In genomic region chr16:10655415-10655977, GRCh38 we compare ENCODE assay signal across 16 cellular contexts. TPM values are rescaled to one million over a fixed set of nuclear protein-coding genes. Genes with fewer than 3 reads are reported as not detected.
DNase-seq lines count a peak whose midpoint lies in the region; ATAC-seq, FAIRE-seq and TF ChIP-seq lines count a peak whose summit lies in the region.
"Had no signal": no experiment of that assay in that cellular context is flagged by ENCODE, and none has a peak within 500 bp of the region (broad histone marks: within the 10 kb centered on the region; RNA-seq: fewer than 3 reads in every experiment).

No MANE protein-coding gene starts in this region.

- H3K27me3 ChIP-seq in HepG2 (ENCODE audit: control insufficient read depth in 1 of 2, insufficient read depth in 2 of 2, low read length in 2 of 2) (no peaks in the 10 kb centered on the region), right lobe of liver (no peaks in the 10 kb centered on the region), GM12878 (replicated peaks in 1 of 2; ENCODE audit: control insufficient read depth in 2 of 2, insufficient read depth in 2 of 2, low read length in 1 of 2) (0 out of 4 replicates have a peak, but pooled peaks cover 0 to 3% of the 10 kb centered on the region in 2 experiments)

- DNase-seq in HepG2 (ENCODE audit: low spot score) (no peak), right lobe of liver (no peak), MV-4-11 (lab: John Stamatoyannopoulos, UW) (peak; percentile 65), GM12878 (ENCODE audit: low read depth, low spot score) (no peak), SHP77 treated with DMSO at 0.1 percent for 48 hours (lab: John Stamatoyannopoulos, UW) (no peak), GM19240 (ENCODE audit: insufficient read length, low spot score) (no peak), OCI-M1 (lab: John Stamatoyannopoulos, UW) (no peak)
- DNase-seq: C1 segment of cervical spinal cord; CD4-positive, alpha-beta memory T cell; DMS79; GM23248 had no signal

- H3K4me3 ChIP-seq in HepG2 (replicated peaks in 1 of 3; ENCODE audit: insufficient read depth in 1 of 3, low read depth in 2 of 3, low read length in 3 of 3) (no peak overlapping the region; a peak in 1 of 6 replicates), right lobe of liver (no peak overlapping the region), GM12878 (no peak overlapping the region)
- H3K4me3 ChIP-seq: GM23248, HAP-1 had no signal

- no peak for FAIRE-seq in HepG2 (lab: Jason Lieb, UNC)
- FAIRE-seq in GM12878 (lab: Jason Lieb, UNC): no peak
- FAIRE-seq: A204.1, G401.6 had no signal

- H3K9me3 ChIP-seq in HepG2 (ENCODE audit: low read length) (no peaks in the 10 kb centered on the region), right lobe of liver (no peaks in the 10 kb centered on the region), GM12878 (replicated peaks; ENCODE audit: control insufficient read depth, insufficient read depth, low read length) (no peaks in the 10 kb centered on the region)
- H3K9me3 ChIP-seq: HAP-1 had no signal

- SMC1A ChIA-PET in GM12878 (lab: Charles Lee; ENCODE audit: uncharacterized antibody, unreplicated experiment): no interaction called here

- no peaks in the 10 kb centered on the region for H3K36me3 ChIP-seq in HepG2 (replicated peaks in 1 of 2; ENCODE audit: control insufficient read depth in 1 of 2, insufficient read depth in 2 of 2, low read length in 2 of 2)
- no peaks in the 10 kb centered on the region for H3K36me3 ChIP-seq in right lobe of liver
- H3K36me3 ChIP-seq in GM12878 (ENCODE audit: control insufficient read depth in 2 of 2, insufficient read depth in 2 of 2, low read length in 1 of 2): no peaks in the 10 kb centered on the region
- H3K36me3 ChIP-seq: HAP-1 had no signal

- TF ChIP-seq POLR2A in HepG2 (IDR thresholded peaks at IDR 0.05; ENCODE audit: insufficient read depth in 1 of 2, low read depth in 2 of 2, low read length in 2 of 2) (no peak), right lobe of liver (IDR thresholded peaks at IDR 0.05) (no peak), GM12878 (IDR thresholded peaks at IDR 0.05; ENCODE audit: low read depth, low read length) (no peak)

- no peaks in the 10 kb centered on the region for H3K79me2 ChIP-seq in HepG2 (ENCODE audit: insufficient read depth, low read length)
- no peaks in the 10 kb centered on the region for H3K79me2 ChIP-seq in GM12878 (ENCODE audit: control insufficient read depth, insufficient read depth, low read length)

- RAD21 ChIA-PET in GM12878 (lab: Charles Lee; ENCODE audit: unreplicated experiment): no interaction called here

- TF ChIP-seq RAD21 in HepG2 (CRISPR knock-in tag; IDR thresholded peaks at IDR 0.05) (no peak), GM12878 (IDR thresholded peaks at IDR 0.05; ENCODE audit: insufficient read depth, low read depth, low read length) (no peak)

- POLR2A ChIA-PET in HepG2 (lab: Yijun Ruan, JAX) (no interaction called here), GM12878 (lab: Charles Lee) (no interaction called here)

- H4K20me1 ChIP-seq in HepG2 (ENCODE audit: insufficient read depth, low read length) (no peaks in the 10 kb centered on the region), GM12878 (ENCODE audit: control insufficient read depth, insufficient read depth) (no peaks in the 10 kb centered on the region)

- TF ChIP-seq CTCF in HepG2 (CRISPR knock-in tag; IDR thresholded peaks at IDR 0.05) (no peak), right lobe of liver (IDR thresholded peaks at IDR 0.05) (no peak), GM12878 (IDR thresholded peaks at IDR 0.05 in 2 of 3, conservative IDR thresholded peaks at IDR 0.05 in 1 of 3; ENCODE audit: control insufficient read depth in 2 of 3, extremely low read depth in 1 of 3, insufficient read depth in 1 of 3, low read depth in 3 of 3, low read length in 3 of 3) (no peak)

- intact Hi-C loops in HepG2 (cut with micrococcal nuclease; ENCODE audit: unreplicated experiment): loop anchor here (2.0 kb wide), 1 partner anchor 79 kb away; no protein-coding TSS in a partner anchor
- intact Hi-C loops in right lobe of liver (cut with DNase I): no loop called here
- intact Hi-C loops in GM12878 (cut with micrococcal nuclease; ENCODE audit: unreplicated experiment): no loop called here

- no peak overlapping the region for H3K27ac ChIP-seq in HepG2 (ENCODE audit: extremely low read length, insufficient read depth, low read length)
- no peak overlapping the region for H3K27ac ChIP-seq in right lobe of liver
- H3K27ac ChIP-seq in GM12878 (ENCODE audit: control insufficient read depth, insufficient read depth): no peak overlapping the region
- H3K27ac ChIP-seq: GM23248 had no signal

- H3K4me2 ChIP-seq in HepG2 (ENCODE audit: low read depth, low read length) (peak overlapping the region; percentile 70), GM12878 (ENCODE audit: control insufficient read depth, insufficient read depth) (no peak overlapping the region)

- CTCF ChIA-PET in HepG2 (lab: Yijun Ruan, JAX; ENCODE audit: low intra/inter-chr PET ratio, low total read pairs): no interaction called here
- CTCF ChIA-PET in GM12878 (lab: Yijun Ruan, JAX): no interaction called here

- no TSS peak for BruUV-seq in HepG2 (replicated peaks; lab: Mats Ljungman, UMichigan)
- BruUV-seq in GM12878 (replicated peaks; lab: Mats Ljungman, UMichigan): no TSS peak

- in situ Hi-C loops in HepG2 (cut with HindIII; ENCODE audit: extremely low pct_ligation_motif_present, low pct_unique_long_range_greater_than_20kb) (no loop called here), GM12878 (cut with MboI) (no loop called here)

- TF ChIP-seq EP300 in HepG2 (IDR thresholded peaks at IDR 0.05; ENCODE audit: low read depth in 2 of 2, low read length in 2 of 2) (no peak), HepG2 (CRISPR knock-in tag; IDR thresholded peaks at IDR 0.05; ENCODE audit: borderline replicate concordance) (no peak), GM12878 (IDR thresholded peaks at IDR 0.05; ENCODE audit: borderline replicate concordance in 1 of 2, control insufficient read depth in 1 of 2, low read depth in 2 of 2, low read length in 2 of 2) (no peak)

- H3K4me1 ChIP-seq in HepG2 (ENCODE audit: insufficient read depth, low read length) (peaks cover 94% of the 10 kb centered on the region), right lobe of liver (peaks cover 0 to 10% (median 0%) of the 10 kb centered on the region in 4 donors), GM12878 (ENCODE audit: control insufficient read depth, insufficient read depth, low read length) (no peaks in the 10 kb centered on the region)

- H2AFZ ChIP-seq in HepG2 (ENCODE audit: low read length) (no peak overlapping the region), GM12878 (ENCODE audit: control insufficient read depth, low read depth, low read length) (no peak overlapping the region)
- H2AFZ ChIP-seq: GM23248 had no signal

- H3K9ac ChIP-seq in HepG2 (ENCODE audit: insufficient read depth, low read depth, low read length) (peak overlapping the region; percentile 25; the same call in 1 of the 2 replicates), GM12878 (ENCODE audit: control insufficient read depth, insufficient read depth, low read length) (no peak overlapping the region)
- H3K9ac ChIP-seq: GM23248 had no signal

- no peak for ATAC-seq in HepG2
- no peak for ATAC-seq in right lobe of liver
- no peak for ATAC-seq in GM12878

TF ChIP-seq in GM12878, 131 proteins besides CTCF, POLR2A, EP300 and RAD21 (continues in another document):
- peak; percentile 25; the same call in 1 of the 2 replicates for TF ChIP-seq SPI1 (IDR thresholded peaks at IDR 0.05; ENCODE audit: borderline replicate concordance, insufficient read depth, low read depth, low read length)

RNA-seq across cellular contexts. Expression of gene TEKT5, which starts 39.2 kb away (rescaled TPM):
- total RNA-seq in HepG2 (2016; rRNA removed; fragmentation: Illumina TruSeq; extraction: Trizol): not detected in 2 replicates
- not detected in 2 replicates for total RNA-seq in HepG2 (2016; cell fraction: cytosol; rRNA removed; fragmentation: Illumina TruSeq; extraction: Trizol; ENCODE audit: low read depth)
- not detected in 2 replicates for total RNA-seq in HepG2 (2016; cell fraction: insoluble cytoplasmic fraction; rRNA removed; fragmentation: Illumina TruSeq; extraction: Trizol)
- not detected in 2 replicates for total RNA-seq in HepG2 (2016; cell fraction: membrane; rRNA removed; fragmentation: Illumina TruSeq; extraction: Trizol)
- total RNA-seq in HepG2 (2016; cell fraction: nucleus; rRNA removed; fragmentation: Illumina TruSeq; extraction: Trizol): not detected in 2 replicates
- polyA plus RNA-seq in HepG2 (2011; rRNA removed): 0.16 and 0.25 TPM in 2 replicates
- polyA plus RNA-seq in HepG2 (2011; cell fraction: cytosol; rRNA removed): 0.08 TPM in 1 of 2 replicates, not detected in the other
- polyA plus RNA-seq in HepG2 (2011; cell fraction: nucleus; rRNA removed): 0.12 and 0.16 TPM in 2 replicates
- 0.39 and 0.84 TPM in 2 replicates for polyA plus RNA-seq in HepG2 (2012)
- polyA plus RNA-seq in HepG2 (2016; cell fraction: cytosol; fragmentation: Illumina TruSeq; extraction: Trizol; ENCODE audit: low read depth): not detected in 2 replicates
- not detected in 2 replicates for polyA plus RNA-seq in HepG2 (2016; cell fraction: insoluble cytoplasmic fraction; fragmentation: Illumina TruSeq; extraction: Trizol; ENCODE audit: low read depth)
- polyA plus RNA-seq in HepG2 (2016; cell fraction: membrane; fragmentation: Illumina TruSeq; extraction: Trizol; ENCODE audit: low read depth): not detected in 2 replicates
- polyA plus RNA-seq in HepG2 (2016; cell fraction: nucleus; fragmentation: Illumina TruSeq; extraction: Trizol; ENCODE audit: insufficient read depth, low read depth): not detected in 2 replicates
- polyA minus RNA-seq in HepG2 (2011; rRNA and poly(A)+ RNA removed; ENCODE audit: low replicate concordance): not detected in 2 replicates
- not detected in 2 replicates for polyA minus RNA-seq in HepG2 (2011; cell fraction: cytosol; rRNA and poly(A)+ RNA removed)
- polyA minus RNA-seq in HepG2 (2011; cell fraction: nucleus; rRNA and poly(A)+ RNA removed): 0.64 and 1.2 TPM in 2 replicates
- 1 to 10 TPM in 1 of 6 experiments, under 1 TPM in 3, not detected in 2; 0.20 to 1.3 (median 0.69) TPM for total RNA-seq in right lobe of liver
- 4.6 and 6.3 TPM in 2 replicates for total RNA-seq in GM12878 (2013; cell fraction: nucleolus; rRNA removed)
- 0.22 and 1.1 TPM in 2 replicates for total RNA-seq in GM12878 (2014; rRNA removed)
- total RNA-seq in GM12878 (2014; rRNA removed; fragmentation: Illumina TruSeq; extraction: Trizol): 0.18 and 0.40 TPM in 2 replicates
- 0.80 and 2.2 TPM in 2 replicates for total RNA-seq in GM12878 (2021)
- polyA plus RNA-seq in GM12878 (2011; ENCODE audit: low read depth): 0.26 TPM
- 0.66 and 0.68 TPM in 2 replicates for polyA plus RNA-seq in GM12878 (2011; rRNA removed)
- polyA plus RNA-seq in GM12878 (2011; cell fraction: cytosol; rRNA removed): 0.85 and 0.92 TPM in 2 replicates
- 1.8 and 2.1 TPM in 2 replicates for polyA plus RNA-seq in GM12878 (2011; cell fraction: nucleus; rRNA removed)
- polyA plus RNA-seq in GM12878 (2012): 0.48 and 1.1 TPM in 2 replicates
- 0.19 and 0.93 TPM in 2 replicates for polyA plus RNA-seq in GM12878 (2014; fragmentation: Illumina TruSeq; extraction: Trizol)
- under 1 TPM; 0.47 to 0.64 TPM for polyA plus RNA-seq in GM12878 (2014; fragmentation: Nextera tagmentation; extraction: Ambion mirVana)
- polyA plus RNA-seq in GM12878 (2014; rRNA removed): 1.1 and 1.8 TPM in 2 replicates
- under 1 TPM in 1 of 2 experiments, not detected in 1; 0.79 TPM for polyA plus RNA-seq in GM12878 (2016; fragmentation: Nextera tagmentation; extraction: Ambion mirVana)
- 0.44 and 0.82 TPM in 2 replicates for polyA minus RNA-seq in GM12878 (2011; rRNA and poly(A)+ RNA removed)
- not detected in 2 replicates for polyA minus RNA-seq in GM12878 (2011; cell fraction: cytosol; rRNA and poly(A)+ RNA removed)
- polyA minus RNA-seq in GM12878 (2011; cell fraction: nucleus; rRNA and poly(A)+ RNA removed): 0.48 TPM in 1 of 2 replicates, not detected in the other
- total RNA-seq: CD4-positive, alpha-beta memory T cell; GM23248; HT-29 had no signal
- polyA plus RNA-seq: CD4-positive, alpha-beta memory T cell; GM23248; IgD-negative memory B cell had no signal
